Comparison of ENCODE assay signal across 8 cellular contexts in the genomic region with DNA sequence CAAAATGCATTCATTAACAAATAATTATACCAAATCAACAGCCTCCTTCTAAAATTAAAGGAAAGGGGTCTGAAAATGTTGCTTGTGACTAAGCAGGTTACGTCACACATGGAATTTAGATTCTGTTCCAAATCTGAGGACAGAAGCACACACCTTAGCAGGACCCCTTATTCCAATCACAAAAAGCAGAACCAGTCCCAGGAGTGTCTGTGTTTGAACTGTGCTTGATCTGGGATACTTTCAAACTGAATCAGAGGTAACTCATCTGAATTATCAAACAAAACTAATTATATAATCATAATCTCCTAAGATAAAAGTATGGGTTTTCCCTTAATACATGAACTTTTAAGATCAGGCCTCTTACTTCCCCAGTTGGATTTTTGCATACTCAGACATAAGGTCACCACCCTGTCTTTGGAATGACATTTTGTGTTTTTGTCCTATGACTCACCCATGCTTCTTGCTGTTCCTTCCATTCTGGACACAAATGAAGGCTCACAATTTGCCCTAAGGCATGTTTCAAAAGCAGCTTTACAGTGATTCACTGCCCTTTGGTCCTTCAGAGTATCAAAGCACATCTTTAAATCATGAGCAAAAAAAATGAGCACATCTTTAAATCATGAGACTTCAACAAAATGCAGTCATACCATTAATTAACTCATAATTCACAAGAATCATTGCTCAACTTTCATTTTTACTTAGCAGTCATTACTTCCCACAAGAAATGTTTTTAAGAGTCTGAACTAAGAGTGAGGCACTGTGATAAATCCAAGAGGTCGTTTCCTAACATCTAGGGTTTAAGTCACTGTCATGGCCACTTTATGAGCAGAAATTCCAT. TPM values are rescaled to one million over a fixed set of nuclear protein-coding genes. Genes with fewer than 3 reads are reported as not detected.
DNase-seq lines count a peak whose midpoint lies in the region; FAIRE-seq and TF ChIP-seq lines count a peak whose summit lies in the region.

No MANE protein-coding gene starts in this region.

- WGBS in endodermal cell (ENCODE audit: insufficient coverage in 1 of 2, insufficient read length in 1 of 2), 2 experiments, result 67 to 88% methylated on average over 1 to 2 of the region's 2 CpGs

- DNase-seq in AG08395 (ENCODE audit: low spot score) (peak; percentile 83), NCI-H460 (ENCODE audit: extremely low read depth, low read depth) (peak; percentile 88), endodermal cell (no peak), myocyte (ENCODE audit: low read depth) (peak; percentile 90), immature natural killer cell (no peak), cortex of kidney (lab: John Stamatoyannopoulos, UW) (no peak), occipital lobe (lab: John Stamatoyannopoulos, UW) (no peak), GM19239 (ENCODE audit: insufficient read length, low spot score) (no peak)

- H3K4me1 Mint-ChIP-seq in endodermal cell (no peaks in the 10 kb centered on the region), immature natural killer cell (peaks cover 6 to 10% of the 10 kb centered on the region in 2 donors)

- FAIRE-seq in GM19239 (lab: Jason Lieb, UNC), result no peak

- H3K27me3 ChIP-seq in endodermal cell (ENCODE audit: control insufficient read depth, insufficient read depth, low read length, poor library complexity, severe bottlenecking), result peaks cover 5% of the 10 kb centered on the region

- no peak for TF ChIP-seq CTCF in endodermal cell (conservative IDR thresholded peaks at IDR 0.05)

- peak overlapping the region; percentile 76 for H3K27ac ChIP-seq in endodermal cell (ENCODE audit: low read depth, low read length)

- H3K4me3 Mint-ChIP-seq in endodermal cell, result no peak overlapping the region
- H3K4me3 Mint-ChIP-seq in immature natural killer cell, result no peak overlapping the region

- no peak overlapping the region for H3K9ac ChIP-seq in endodermal cell (ENCODE audit: extremely low read depth, low read length, poor library complexity, severe bottlenecking)

- H3K36me3 ChIP-seq in endodermal cell (ENCODE audit: control insufficient read depth, insufficient read depth, low read length), result no peaks in the 10 kb centered on the region

- H3K9me3 ChIP-seq in endodermal cell (ENCODE audit: control insufficient read depth, low read length), result no peaks in the 10 kb centered on the region

- no peaks in the 10 kb centered on the region for H3K4me1 ChIP-seq in endodermal cell (ENCODE audit: control insufficient read depth, insufficient read depth, low read length)

- H3K9me3 Mint-ChIP-seq in endodermal cell (no peaks in the 10 kb centered on the region), immature natural killer cell (peaks cover 0 to 6% (median 0%) of the 10 kb centered on the region in 6 donors)

- H3K27me3 Mint-ChIP-seq in endodermal cell (ENCODE audit: insufficient read depth) (peaks cover 16% of the 10 kb centered on the region), immature natural killer cell (ENCODE audit: low read depth in 3 of 3) (peaks cover 0 to 2% (median 0%) of the 10 kb centered on the region in 3 donors)

- no peak overlapping the region for H3K4me3 ChIP-seq in endodermal cell (ENCODE audit: low read length)

- H3K27ac Mint-ChIP-seq in endodermal cell (no peak overlapping the region), immature natural killer cell (no peak overlapping the region)

- H3K36me3 Mint-ChIP-seq in endodermal cell (ENCODE audit: low read depth), result no peaks in the 10 kb centered on the region
- H3K36me3 Mint-ChIP-seq in immature natural killer cell, result peaks cover 0 to 3% (median 0%) of the 10 kb centered on the region in 3 donors

RNA-seq across cellular contexts. Expression of a gene that starts 35.4 kb away (rescaled TPM):
- 8.2 and 9.2 TPM in 2 replicates for total RNA-seq in NCI-H460 (2014; rRNA removed; shearing (Covaris generic))
- 3.9 and 8.7 TPM in 2 replicates for polyA plus RNA-seq in NCI-H460 (2014; cell fraction: nucleus; rRNA removed)
- total RNA-seq in endodermal cell (under 1 TPM; 0.09 to 0.15 TPM), myocyte (165 and 180 TPM in 2 replicates), occipital lobe (289 TPM)
- 61.5 TPM for polyA plus RNA-seq in endodermal cell (2013, experiment 1 of 2)
- polyA plus RNA-seq in endodermal cell (2013, experiment 2 of 2), result 61.9 TPM
- 231 TPM for polyA plus RNA-seq in myocyte (2012)
- under 1 TPM in 2 of 3 donors, not detected in 1; 0.18 to 0.53 TPM for polyA plus RNA-seq in immature natural killer cell

Comparison
In these comparisons a context has a peak if more than half of its experiments do, and no peak if none do; other contexts are left out.
1. DNase-seq: peak in AG08395 (single experiment), NCI-H460 (single experiment) and myocyte (single experiment); none in endodermal cell (single experiment), immature natural killer cell (0 of 3), cortex of kidney (single experiment), occipital lobe (single experiment) and GM19239 (single experiment).
2. RNA of a gene that starts 35.4 kb away (total RNA-seq): 289 TPM in occipital lobe (single experiment) and 165 to 180 TPM in myocyte; 8.2 to 9.2 TPM in NCI-H460 and 0.09 to 0.15 TPM in endodermal cell; every median in the first group is over 10 times any median in the second.